In genomic region chr3:169945313-169945712, GRCh38 we compare ENCODE assay signal across 8 cellular contexts. TPM values are rescaled to one million over a fixed set of nuclear protein-coding genes. Genes with fewer than 3 reads are reported as not detected.
DNase-seq lines count a peak whose midpoint lies in the region; ATAC-seq and TF ChIP-seq lines count a peak whose summit lies in the region.

No MANE protein-coding gene starts in this region.

- no peaks in the 10 kb centered on the region for H3K27me3 ChIP-seq in GM06990 (replicated peaks; ENCODE audit: control insufficient read depth, insufficient read depth, low read length)
- peaks cover 7% of the 10 kb centered on the region for H3K27me3 ChIP-seq in osteoblast (ENCODE audit: insufficient read depth, low read length)

- H4K20me1 ChIP-seq in osteoblast (ENCODE audit: insufficient read depth, low read length): no peaks in the 10 kb centered on the region

- H2AFZ ChIP-seq in osteoblast (ENCODE audit: low read length): no peak overlapping the region

- TF ChIP-seq CTCF in GM06990 (IDR thresholded peaks at IDR 0.05; ENCODE audit: insufficient read depth, low read length, poor library complexity, severe bottlenecking) (no peak), osteoblast (IDR thresholded peaks at IDR 0.05; ENCODE audit: extremely low read depth, low read depth, low read length) (no peak)

- peak overlapping the region; percentile 28 for H3K4me3 ChIP-seq in GM06990 (replicated peaks; ENCODE audit: low read depth, low read length)
- H3K4me3 ChIP-seq in osteoblast (ENCODE audit: insufficient read depth, low read length): no peak overlapping the region

- no peaks in the 10 kb centered on the region for H3K9me3 ChIP-seq in osteoblast (ENCODE audit: low read depth, low read length)

- no peaks in the 10 kb centered on the region for H3K79me2 ChIP-seq in osteoblast (ENCODE audit: insufficient read depth, low read length)

- no peaks in the 10 kb centered on the region for H3K4me1 ChIP-seq in osteoblast (ENCODE audit: insufficient read depth, low read length)

- H3K27ac ChIP-seq in osteoblast (ENCODE audit: low read depth, low read length): no peak overlapping the region

- H3K36me3 ChIP-seq in GM06990 (ENCODE audit: control insufficient read depth, insufficient read depth, low read length): no peaks in the 10 kb centered on the region
- no peaks in the 10 kb centered on the region for H3K36me3 ChIP-seq in osteoblast (ENCODE audit: insufficient read depth, low read length)

- ATAC-seq in GM19463 (IDR thresholded peaks at IDR 0.05; ENCODE audit: unreplicated experiment): peak; percentile 84
- ATAC-seq in HG03457 (IDR thresholded peaks at IDR 0.05; ENCODE audit: unreplicated experiment): peak; percentile 81

- DNase-seq in GM06990 (ENCODE audit: extremely low read depth, insufficient read length) (peak; percentile 75), osteoblast (ENCODE audit: insufficient read length, low spot score, missing footprints) (peak; percentile 56), foreskin melanocyte (no peak), GOT3 (lab: John Stamatoyannopoulos, UW) (no peak), NCI-H510A treated with DMSO at 0.1 percent for 48 hours (lab: John Stamatoyannopoulos, UW) (no peak)
- peak; percentile 46 to 63 for DNase-seq in activated T-cell treated with anti-CD3 and anti-CD28 coated beads, Interleukin-2, amount 50 U/mL, for 48 hours

- H3K4me2 ChIP-seq in osteoblast (ENCODE audit: insufficient read depth, low read length): no peak overlapping the region

RNA-seq across cellular contexts. Expression of gene SEC62, which starts 21.3 kb away (rescaled TPM):
- total RNA-seq in osteoblast: 31.5 and 34.2 TPM in 2 replicates

RNA-seq across cellular contexts. Expression of gene SAMD7, which starts 33.9 kb away (rescaled TPM):
- total RNA-seq in osteoblast: not detected in 2 replicates

Comparison
In these comparisons a context has a peak if more than half of its experiments do, and no peak if none do; other contexts are left out.
1. DNase-seq: peak in GM06990 (single experiment), activated T-cell treated with anti-CD3 and anti-CD28 coated beads, Interleukin-2, amount 50 U/mL, for 48 hours (2 of 2) and osteoblast (single experiment); none in foreskin melanocyte (single experiment), GOT3 (single experiment) and NCI-H510A treated with DMSO at 0.1 percent for 48 hours (single experiment).